In genomic region chr21:38476385-38476784, GRCh38 we compare ENCODE assay signal across 1 cellular context.
A peak's percentile ranks its signal among the peaks of the same experiment; 100 is the strongest.
TF ChIP-seq lines count a peak whose summit lies in the region.

No MANE protein-coding gene starts in this region.

TF ChIP-seq in K562, 482 proteins besides CTCF, POLR2A, EP300 and RAD21 (continued from another document and continues in another):
- TF ChIP-seq KLF6 (CRISPR knock-in tag; IDR thresholded peaks at IDR 0.05; ENCODE audit: borderline replicate concordance) (no peak), NR4A1 (CRISPR knock-in tag; IDR thresholded peaks at IDR 0.05) (no peak), NR4A1 (tag; IDR thresholded peaks at IDR 0.05) (0 out of 2 replicates have a peak, but pooled peaks have one; percentile 57), ARHGAP35 (IDR thresholded peaks at IDR 0.05; ENCODE audit: partially characterized antibody) (no peak), ZNF239 (CRISPR knock-in tag; IDR thresholded peaks at IDR 0.05) (0 out of 2 replicates have a peak, but pooled peaks have one; percentile 24), TBL1XR1 (IDR thresholded peaks at IDR 0.05; ENCODE audit: low read length in 2 of 2) (peak in 1 of 2 experiments; percentile 64; a peak in 2 of 4 replicates), ESRRA (IDR thresholded peaks at IDR 0.05; ENCODE audit: borderline replicate concordance, low read depth) (0 out of 2 replicates have a peak, but pooled peaks have one; percentile 73), ELF4 (CRISPR knock-in tag; IDR thresholded peaks at IDR 0.05) (0 out of 2 replicates have a peak, but pooled peaks have one; percentile 30), FOXJ2 (tag; IDR thresholded peaks at IDR 0.05) (no peak), BCOR (IDR thresholded peaks at IDR 0.05) (peak; percentile 81; the same call in 1 of the 2 replicates), PTRF (tag; IDR thresholded peaks at IDR 0.05) (no peak), MXD1 (CRISPR knock-in tag; IDR thresholded peaks at IDR 0.05; ENCODE audit: borderline replicate concordance, poor library complexity, severe bottlenecking) (no peak), SPI1 (IDR thresholded peaks at IDR 0.05; ENCODE audit: borderline replicate concordance, low read depth, low read length) (peak; percentile 83), GATA2 (CRISPR knock-in tag; IDR thresholded peaks at IDR 0.05) (peak; percentile 70), PHB2 (IDR thresholded peaks at IDR 0.05; ENCODE audit: low read depth) (peak; percentile 62; the same call in 1 of the 2 replicates), ATF3 (IDR thresholded peaks at IDR 0.05) (peak; percentile 45; the same call in 1 of the 2 replicates), ATF3 (CRISPR knock-in tag; conservative IDR thresholded peaks at IDR 0.05) (no peak), ARNT (IDR thresholded peaks at IDR 0.05) (0 out of 4 replicates have a peak, but pooled peaks of 1 of the 2 experiments have one; percentile 58), MTA2 (IDR thresholded peaks at IDR 0.05; ENCODE audit: low read depth) (peak; percentile 86), SMARCE1 (IDR thresholded peaks at IDR 0.05) (peak; percentile 86; the same call in 1 of the 2 replicates), NCOA2 (IDR thresholded peaks at IDR 0.05; ENCODE audit: partially characterized antibody in 2 of 2) (no peak), KAT2B (IDR thresholded peaks at IDR 0.05; ENCODE audit: low read depth, low read length) (no peak), ZNF512 (tag; IDR thresholded peaks at IDR 0.05) (no peak), NFIC (IDR thresholded peaks at IDR 0.05) (peak; percentile 68), CREM (IDR thresholded peaks at IDR 0.05; ENCODE audit: low read depth) (peak; percentile 77), CREB3L1 (IDR thresholded peaks at IDR 0.05; ENCODE audit: borderline replicate concordance, low read depth) (no peak), NONO (IDR thresholded peaks at IDR 0.05; ENCODE audit: low read depth in 2 of 2, low read length in 1 of 2) (no peak), FOXK2 (conservative IDR thresholded peaks at IDR 0.05 in 1 of 2, IDR thresholded peaks at IDR 0.05 in 1 of 2; ENCODE audit: low read depth in 2 of 2) (no peak), MBD2 (IDR thresholded peaks at IDR 0.05; ENCODE audit: borderline replicate concordance, low read depth) (peak; percentile 58; the same call in 1 of the 2 replicates), RCOR1 (IDR thresholded peaks at IDR 0.05; ENCODE audit: borderline replicate concordance in 1 of 2, low read depth in 2 of 2, low read length in 2 of 2) (peak; percentile 72 to 99), BRCA1 (IDR thresholded peaks at IDR 0.05) (no peak), BRCA1 (CRISPR knock-in tag; IDR thresholded peaks at IDR 0.05) (no peak), PML (IDR thresholded peaks at IDR 0.05; ENCODE audit: low read length) (peak; percentile 96), TEAD2 (tag; IDR thresholded peaks at IDR 0.05) (no peak), HES1 (IDR thresholded peaks at IDR 0.05; ENCODE audit: low read depth) (peak; percentile 93), DPF2 (IDR thresholded peaks at IDR 0.05) (peak; percentile 76; the same call in 1 of the 2 replicates), ID3 (CRISPR knock-in tag; IDR thresholded peaks at IDR 0.05) (no peak), ID3 (tag; IDR thresholded peaks at IDR 0.05) (peak; percentile 67; the same call in 1 of the 2 replicates), XRCC5 (IDR thresholded peaks at IDR 0.05; ENCODE audit: low read depth, low read length) (no peak), TCF7 (IDR thresholded peaks at IDR 0.05; ENCODE audit: borderline replicate concordance) (0 out of 2 replicates have a peak, but pooled peaks have one; percentile 64), ZEB2 (IDR thresholded peaks at IDR 0.05) (peak; percentile 16; the same call in 1 of the 2 replicates), ZNF586 (CRISPR knock-in tag; conservative IDR thresholded peaks at IDR 0.05) (no peak), TCF3 (CRISPR knock-in tag; IDR thresholded peaks at IDR 0.05) (peak; percentile 90), ZNF766 (CRISPR knock-in tag; conservative IDR thresholded peaks at IDR 0.05) (peak; percentile 96), SMAD2 (IDR thresholded peaks at IDR 0.05; ENCODE audit: low read depth, low read length) (no peak), CXXC5 (CRISPR knock-in tag; IDR thresholded peaks at IDR 0.05) (peak; percentile 78), TEAD1 (CRISPR knock-in tag; IDR thresholded peaks at IDR 0.05) (peak in 1 of 2 experiments; percentile 83; a peak in 2 of 4 replicates), SMC3 (conservative IDR thresholded peaks at IDR 0.05; ENCODE audit: insufficient read depth, low read depth, low read length) (no peak), CREB1 (IDR thresholded peaks at IDR 0.05) (0 out of 2 replicates have a peak, but pooled peaks have one; percentile 15), CREB1 (CRISPR knock-in tag; IDR thresholded peaks at IDR 0.05) (no peak), HDAC1 (IDR thresholded peaks at IDR 0.05) (peak in 1 of 2 experiments; percentile 89; a peak in 2 of 4 replicates), RBM25 (IDR thresholded peaks at IDR 0.05; ENCODE audit: low read depth, low read length, severe bottlenecking) (no peak), ZNF644 (tag; IDR thresholded peaks at IDR 0.05; ENCODE audit: low read depth) (peak; percentile 96), EHMT2 (IDR thresholded peaks at IDR 0.05) (peak; percentile 62; the same call in 1 of the 2 replicates), POLR3G (IDR thresholded peaks at IDR 0.05; ENCODE audit: extremely low read depth, insufficient read length, insufficient replicate concordance) (no peak), ZNF589 (CRISPR knock-in tag; IDR thresholded peaks at IDR 0.05; ENCODE audit: low read depth) (peak; percentile 98), POLR2AphosphoS5 (IDR thresholded peaks at IDR 0.05; ENCODE audit: control insufficient read depth, insufficient read depth, low read depth, low read length) (peak; percentile 63; the same call in 1 of the 2 replicates), GABPA (tag; conservative IDR thresholded peaks at IDR 0.05; ENCODE audit: low read depth) (0 out of 2 replicates have a peak, but pooled peaks have one; percentile 28), VEZF1 (CRISPR knock-in tag; IDR thresholded peaks at IDR 0.05) (peak; percentile 71), FOS (IDR thresholded peaks at IDR 0.05; ENCODE audit: extremely low read depth, insufficient read length) (no peak), MYBL2 (IDR thresholded peaks at IDR 0.05; ENCODE audit: low read depth) (peak; percentile 72), MYBL2 (CRISPR knock-in tag; IDR thresholded peaks at IDR 0.05; ENCODE audit: borderline replicate concordance) (no peak)
- TF ChIP-seq, protein P1, sequence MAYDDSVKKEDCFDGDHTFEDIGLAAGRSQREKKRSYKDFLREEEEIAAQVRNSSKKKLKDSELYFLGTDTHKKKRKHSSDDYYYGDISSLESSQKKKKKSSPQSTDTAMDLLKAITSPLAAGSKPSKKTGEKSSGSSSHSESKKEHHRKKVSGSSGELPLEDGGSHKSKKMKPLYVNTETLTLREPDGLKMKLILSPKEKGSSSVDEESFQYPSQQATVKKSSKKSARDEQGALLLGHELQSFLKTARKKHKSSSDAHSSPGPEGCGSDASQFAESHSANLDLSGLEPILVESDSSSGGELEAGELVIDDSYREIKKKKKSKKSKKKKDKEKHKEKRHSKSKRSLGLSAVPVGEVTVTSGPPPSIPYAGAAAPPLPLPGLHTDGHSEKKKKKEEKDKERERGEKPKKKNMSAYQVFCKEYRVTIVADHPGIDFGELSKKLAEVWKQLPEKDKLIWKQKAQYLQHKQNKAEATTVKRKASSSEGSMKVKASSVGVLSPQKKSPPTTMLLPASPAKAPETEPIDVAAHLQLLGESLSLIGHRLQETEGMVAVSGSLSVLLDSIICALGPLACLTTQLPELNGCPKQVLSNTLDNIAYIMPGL (CRISPR knock-in tag; IDR thresholded peaks at IDR 0.05): no peak
- TF ChIP-seq, protein P2, sequence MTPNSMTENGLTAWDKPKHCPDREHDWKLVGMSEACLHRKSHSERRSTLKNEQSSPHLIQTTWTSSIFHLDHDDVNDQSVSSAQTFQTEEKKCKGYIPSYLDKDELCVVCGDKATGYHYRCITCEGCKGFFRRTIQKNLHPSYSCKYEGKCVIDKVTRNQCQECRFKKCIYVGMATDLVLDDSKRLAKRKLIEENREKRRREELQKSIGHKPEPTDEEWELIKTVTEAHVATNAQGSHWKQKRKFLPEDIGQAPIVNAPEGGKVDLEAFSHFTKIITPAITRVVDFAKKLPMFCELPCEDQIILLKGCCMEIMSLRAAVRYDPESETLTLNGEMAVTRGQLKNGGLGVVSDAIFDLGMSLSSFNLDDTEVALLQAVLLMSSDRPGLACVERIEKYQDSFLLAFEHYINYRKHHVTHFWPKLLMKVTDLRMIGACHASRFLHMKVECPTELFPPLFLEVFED (CRISPR knock-in tag; conservative IDR thresholded peaks at IDR 0.05): 0 out of 2 replicates have a peak, but pooled peaks have one; percentile 20
- TF ChIP-seq, protein P3, sequence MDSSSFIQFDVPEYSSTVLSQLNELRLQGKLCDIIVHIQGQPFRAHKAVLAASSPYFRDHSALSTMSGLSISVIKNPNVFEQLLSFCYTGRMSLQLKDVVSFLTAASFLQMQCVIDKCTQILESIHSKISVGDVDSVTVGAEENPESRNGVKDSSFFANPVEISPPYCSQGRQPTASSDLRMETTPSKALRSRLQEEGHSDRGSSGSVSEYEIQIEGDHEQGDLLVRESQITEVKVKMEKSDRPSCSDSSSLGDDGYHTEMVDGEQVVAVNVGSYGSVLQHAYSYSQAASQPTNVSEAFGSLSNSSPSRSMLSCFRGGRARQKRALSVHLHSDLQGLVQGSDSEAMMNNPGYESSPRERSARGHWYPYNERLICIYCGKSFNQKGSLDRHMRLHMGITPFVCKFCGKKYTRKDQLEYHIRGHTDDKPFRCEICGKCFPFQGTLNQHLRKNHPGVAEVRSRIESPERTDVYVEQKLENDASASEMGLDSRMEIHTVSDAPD (CRISPR knock-in tag; IDR thresholded peaks at IDR 0.05): no peak
- TF ChIP-seq, protein P4, sequence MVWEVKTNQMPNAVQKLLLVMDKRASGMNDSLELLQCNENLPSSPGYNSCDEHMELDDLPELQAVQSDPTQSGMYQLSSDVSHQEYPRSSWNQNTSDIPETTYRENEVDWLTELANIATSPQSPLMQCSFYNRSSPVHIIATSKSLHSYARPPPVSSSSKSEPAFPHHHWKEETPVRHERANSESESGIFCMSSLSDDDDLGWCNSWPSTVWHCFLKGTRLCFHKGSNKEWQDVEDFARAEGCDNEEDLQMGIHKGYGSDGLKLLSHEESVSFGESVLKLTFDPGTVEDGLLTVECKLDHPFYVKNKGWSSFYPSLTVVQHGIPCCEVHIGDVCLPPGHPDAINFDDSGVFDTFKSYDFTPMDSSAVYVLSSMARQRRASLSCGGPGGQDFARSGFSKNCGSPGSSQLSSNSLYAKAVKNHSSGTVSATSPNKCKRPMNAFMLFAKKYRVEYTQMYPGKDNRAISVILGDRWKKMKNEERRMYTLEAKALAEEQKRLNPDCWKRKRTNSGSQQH (CRISPR knock-in tag; IDR thresholded peaks at IDR 0.05): no peak
